In the genomic region with DNA sequence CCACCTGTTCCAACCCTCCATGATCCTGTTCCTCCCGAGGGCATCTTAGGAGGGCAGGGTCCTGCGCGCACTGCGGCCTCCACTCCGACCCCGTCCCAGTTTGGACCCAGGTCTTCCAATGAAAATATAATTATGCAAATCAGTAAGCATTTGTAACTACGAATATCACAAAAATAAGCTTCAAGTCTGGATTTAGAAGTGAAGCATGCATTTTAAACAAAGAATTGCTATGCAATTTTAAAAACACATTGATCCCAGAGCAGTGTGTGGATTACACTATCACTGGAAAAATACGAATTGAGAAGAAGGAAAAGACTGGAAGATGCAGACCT, we compare ENCODE assay signal across 9 cellular contexts. TPM values are rescaled to one million over a fixed set of nuclear protein-coding genes. Genes with fewer than 3 reads are reported as not detected.
DNase-seq lines count a peak whose midpoint lies in the region; ATAC-seq and TF ChIP-seq lines count a peak whose summit lies in the region.
"Had no signal": no experiment of that assay in that cellular context is flagged by ENCODE, and none has a peak within 500 bp of the region (broad histone marks: within the 10 kb centered on the region; RNA-seq: fewer than 3 reads in every experiment).

No MANE protein-coding gene starts in this region.

- no peak for TF ChIP-seq POLR2A in body of pancreas (IDR thresholded peaks at IDR 0.05)

- intact Hi-C loops in left cardiac atrium (cut with DNase I) = no loop called here
- intact Hi-C loops in body of pancreas (cut with DNase I) = no loop called here

- no peak for TF ChIP-seq CTCF in cardiac muscle cell (IDR thresholded peaks at IDR 0.05; ENCODE audit: low read depth, low read length)
- no peak for TF ChIP-seq CTCF in body of pancreas (IDR thresholded peaks at IDR 0.05)

- no peaks in the 10 kb centered on the region for H3K79me1 ChIP-seq in mesenchymal stem cell (replicated peaks; ENCODE audit: low read length, poor library complexity, severe bottlenecking)

- no peak overlapping the region for H2BK12ac ChIP-seq in mesenchymal stem cell (ENCODE audit: low read length in 2 of 2)

- H2BK120ac ChIP-seq in mesenchymal stem cell (ENCODE audit: low read depth, low read length) = no peak overlapping the region

- H4K8ac ChIP-seq in mesenchymal stem cell (ENCODE audit: low read length) = peak overlapping the region; percentile 94

- H3K9ac ChIP-seq in mesenchymal stem cell (ENCODE audit: low read length) = peak overlapping the region; percentile 98

- peak overlapping the region in 1 of 2 experiments; percentile 70 for H3K23ac ChIP-seq in mesenchymal stem cell (ENCODE audit: low read length in 2 of 2)

- H3K18ac ChIP-seq in mesenchymal stem cell (ENCODE audit: low read depth in 1 of 2, low read length in 2 of 2) = peak overlapping the region in 1 of 2 experiments; percentile 99

- no peak overlapping the region for H2BK15ac ChIP-seq in mesenchymal stem cell (ENCODE audit: low read depth, poor library complexity, severe bottlenecking)

- H3K4me3 ChIP-seq in cardiac muscle cell (peak overlapping the region; percentile 71), body of pancreas (peak overlapping the region; percentile 87 to 96), mesenchymal stem cell (ENCODE audit: insufficient read depth in 1 of 2, low read depth in 1 of 2, low read length in 2 of 2) (peak overlapping the region; percentile 99), urinary bladder (ENCODE audit: low read depth, low read length) (peak overlapping the region; percentile 73)

- H3K9me3 ChIP-seq in cardiac muscle cell (ENCODE audit: low read depth) (no peaks in the 10 kb centered on the region), body of pancreas (no peaks in the 10 kb centered on the region), mesenchymal stem cell (ENCODE audit: control insufficient read depth, low read length) (no peaks in the 10 kb centered on the region)

- no peak overlapping the region for H2BK5ac ChIP-seq in mesenchymal stem cell (ENCODE audit: low read depth, low read length, poor library complexity, severe bottlenecking)

- H3K4ac ChIP-seq in mesenchymal stem cell (ENCODE audit: low read depth in 1 of 2, low read length in 2 of 2) = peak overlapping the region in 1 of 2 experiments; percentile 30

- H3K27ac ChIP-seq in cardiac muscle cell = peak overlapping the region; percentile 97
- peak overlapping the region; percentile 91 to 99 (median 94) for H3K27ac ChIP-seq in body of pancreas
- no peak overlapping the region for H3K27ac ChIP-seq in mesenchymal stem cell (ENCODE audit: low read length, poor library complexity, severe bottlenecking)
- no peak overlapping the region for H3K27ac ChIP-seq in urinary bladder (ENCODE audit: low read depth)

- H4K91ac ChIP-seq in mesenchymal stem cell (ENCODE audit: low read length) = peak overlapping the region; percentile 99

- no peak for DNase-seq in cardiac muscle cell (ENCODE audit: low read depth in 1 of 2, low spot score in 1 of 2)
- DNase-seq in left cardiac atrium = no peak
- no peak for DNase-seq in body of pancreas
- no peak for DNase-seq in mesenchymal stem cell

- H3K14ac ChIP-seq in mesenchymal stem cell (ENCODE audit: low read length in 2 of 2) = peak overlapping the region in 1 of 2 experiments; percentile 100

- H3K4me1 ChIP-seq in cardiac muscle cell (ENCODE audit: low read depth) (peaks cover 11% of the 10 kb centered on the region), body of pancreas (peaks cover 22% of the 10 kb centered on the region), mesenchymal stem cell (ENCODE audit: control insufficient read depth, insufficient read depth, low read depth, low read length) (peaks cover 5% of the 10 kb centered on the region), urinary bladder (ENCODE audit: insufficient read depth) (no peaks in the 10 kb centered on the region)

- no peak overlapping the region for H2AK5ac ChIP-seq in mesenchymal stem cell (ENCODE audit: low read length, severe bottlenecking)

- H3K27me3 ChIP-seq in cardiac muscle cell (no peaks in the 10 kb centered on the region), body of pancreas (no peaks in the 10 kb centered on the region), mesenchymal stem cell (ENCODE audit: control insufficient read depth in 1 of 2, insufficient read depth in 1 of 2, low read length in 2 of 2) (no peaks in the 10 kb centered on the region)

- no peak for ATAC-seq in left cardiac atrium
- ATAC-seq in body of pancreas = no peak
- no peak for ATAC-seq in HG02642 (IDR thresholded peaks at IDR 0.05; ENCODE audit: poor library complexity, unreplicated experiment)
- no peak for ATAC-seq in GM18517 (IDR thresholded peaks at IDR 0.05; ENCODE audit: unreplicated experiment)
- ATAC-seq in HG02970 (IDR thresholded peaks at IDR 0.05; ENCODE audit: low FRiP score, unreplicated experiment) = no peak

- H3K36me3 ChIP-seq in cardiac muscle cell (no peaks in the 10 kb centered on the region), body of pancreas (replicated peaks in 1 of 2; ENCODE audit: insufficient read depth in 1 of 2, low read depth in 2 of 2) (no peaks in the 10 kb centered on the region), mesenchymal stem cell (ENCODE audit: control insufficient read depth in 1 of 2, insufficient read depth in 2 of 2, low read depth in 1 of 2, low read length in 2 of 2) (peaks cover under 1 to 34% of the 10 kb centered on the region in 2 experiments), urinary bladder (ENCODE audit: insufficient read depth) (no peaks in the 10 kb centered on the region)

- H3K4me2 ChIP-seq in mesenchymal stem cell (ENCODE audit: low read length, poor library complexity, severe bottlenecking) = peak overlapping the region; percentile 76

- H2AFZ ChIP-seq in mesenchymal stem cell (ENCODE audit: low read depth, low read length) = peak overlapping the region; percentile 51

- WGBS in body of pancreas, 2 donors = 2 to 3% methylated on average over 8 of the region's 8 CpGs
- 21% methylated on average over 2 of the region's 8 CpGs for WGBS in mesenchymal stem cell
- WGBS in urinary bladder = 4% methylated on average over 8 of the region's 8 CpGs

RNA-seq across cellular contexts. Expression of a gene that starts 0.7 kb away (rescaled TPM):
- total RNA-seq in cardiac muscle cell (90.5 and 110 TPM in 2 replicates), left cardiac atrium (10 to 100 TPM; 60.2 to 67.9 TPM), body of pancreas (10 to 100 TPM; 30.0 to 63.6 TPM), urinary bladder (122 TPM)
- polyA plus RNA-seq in cardiac muscle cell (115 and 140 TPM in 2 replicates), urinary bladder (145 TPM)
- 52.5 TPM for polyA plus RNA-seq in mesenchymal stem cell (2013, experiment 1 of 2)
- polyA plus RNA-seq in mesenchymal stem cell (2013, experiment 2 of 2) = 50.4 TPM

RNA-seq across cellular contexts. Expression of a gene that starts 31.3 kb away (rescaled TPM):
- total RNA-seq in cardiac muscle cell = 0.21 and 0.49 TPM in 2 replicates
- 0.16 and 0.81 TPM in 2 replicates for polyA plus RNA-seq in cardiac muscle cell
- total RNA-seq in left cardiac atrium = 10 to 100 TPM; 12.8 to 41.0 TPM
- 10 to 100 TPM in 1 of 2 donors, 1 to 10 TPM in 1; 2.6 to 33.9 TPM for total RNA-seq in body of pancreas
- not detected for polyA plus RNA-seq in mesenchymal stem cell (2013, experiment 1 of 2)
- polyA plus RNA-seq in mesenchymal stem cell (2013, experiment 2 of 2) = not detected
- 31.9 TPM for total RNA-seq in urinary bladder
- 12.4 TPM for polyA plus RNA-seq in urinary bladder
- total RNA-seq: NCI-H460 had no signal

Comparison
In these comparisons a context has a peak if more than half of its experiments do, and no peak if none do; other contexts are left out.
1. H3K27ac ChIP-seq: peak in cardiac muscle cell (single experiment) and body of pancreas (4 of 4); none in mesenchymal stem cell (single experiment) and urinary bladder (single experiment).
2. Peak in every context shown above with its lines, with median percentiles within 50 percentile points of each other: H3K4me3 ChIP-seq.